Comparison of ENCODE assay signal across 17 cellular contexts in the genomic region with DNA sequence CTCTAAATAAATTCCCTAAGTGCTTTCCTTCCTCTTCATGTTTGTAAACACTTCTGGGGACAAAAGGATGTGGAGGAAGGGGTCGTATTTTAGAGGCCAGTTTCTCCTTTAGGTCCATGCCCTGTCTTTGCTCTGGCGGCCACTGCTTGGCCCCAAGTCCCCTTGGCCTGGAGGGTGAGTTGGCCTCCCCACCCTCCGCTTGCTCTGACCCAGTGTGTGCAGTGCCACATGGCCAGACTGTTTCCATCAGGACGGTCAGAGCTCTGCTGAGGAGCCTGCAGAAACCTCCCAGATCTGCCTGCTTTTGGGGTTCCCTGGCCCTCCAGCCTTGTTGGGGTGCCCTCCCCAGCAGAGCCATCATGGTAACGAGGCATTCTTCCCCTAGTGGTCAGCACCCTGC.
"Had no signal": no experiment of that assay in that cellular context is flagged by ENCODE, and none has a peak within 500 bp of the region (broad histone marks: within the 10 kb centered on the region; RNA-seq: fewer than 3 reads in every experiment).

No MANE protein-coding gene starts in this region.

- H3K27me3 ChIP-seq: colonic mucosa had no signal

- H3K9me3 ChIP-seq: colonic mucosa, esophagus squamous epithelium, psoas muscle had no signal

- H3K4me3 ChIP-seq: colonic mucosa, esophagus squamous epithelium, lung, psoas muscle, skin epidermis had no signal

- DNase-seq: colonic mucosa; effector memory CD4-positive, alpha-beta T cell; esophagus squamous epithelium; foreskin melanocyte; immature natural killer cell; islet precursor cell; left ventricle myocardium superior; naive B cell; psoas muscle; stimulated activated CD4-positive, alpha-beta T cell treated with anti-CD3 and anti-CD28 coated beads, Interleukin-15, amount 100 ng/mL, for 24 hours; stimulated activated CD4-positive, alpha-beta T cell treated with anti-CD3 and anti-CD28 coated beads, Interleukin-2, amount 100 ng/mL, for 48 hours; stimulated activated naive B cell treated with anti-CD40 and anti-IgM and Interleukin-4, amounts not matched to agents 10 μg/mL and 1 μg/mL and 100 μg/mL, for 72 hours; trophoblast cell had no signal

- H3K36me3 ChIP-seq: colonic mucosa, esophagus squamous epithelium had no signal

- ATAC-seq: left ventricle myocardium superior; natural killer cell treated with Interleukin-12 subunit alpha and Interleukin-12 subunit beta and Interleukin-15 and Interleukin-18, amount 100 ng/mL, for 72 hours; stimulated activated naive B cell treated with anti-CD40 and anti-IgM and Interleukin-4, amounts not matched to agents 10 μg/mL and 1 μg/mL and 100 μg/mL, for 72 hours had no signal

- FAIRE-seq: endometrium had no signal

- H3K27ac ChIP-seq: colonic mucosa, psoas muscle had no signal

- H3K4me1 ChIP-seq: colonic mucosa, psoas muscle had no signal
